In the genomic region with DNA sequence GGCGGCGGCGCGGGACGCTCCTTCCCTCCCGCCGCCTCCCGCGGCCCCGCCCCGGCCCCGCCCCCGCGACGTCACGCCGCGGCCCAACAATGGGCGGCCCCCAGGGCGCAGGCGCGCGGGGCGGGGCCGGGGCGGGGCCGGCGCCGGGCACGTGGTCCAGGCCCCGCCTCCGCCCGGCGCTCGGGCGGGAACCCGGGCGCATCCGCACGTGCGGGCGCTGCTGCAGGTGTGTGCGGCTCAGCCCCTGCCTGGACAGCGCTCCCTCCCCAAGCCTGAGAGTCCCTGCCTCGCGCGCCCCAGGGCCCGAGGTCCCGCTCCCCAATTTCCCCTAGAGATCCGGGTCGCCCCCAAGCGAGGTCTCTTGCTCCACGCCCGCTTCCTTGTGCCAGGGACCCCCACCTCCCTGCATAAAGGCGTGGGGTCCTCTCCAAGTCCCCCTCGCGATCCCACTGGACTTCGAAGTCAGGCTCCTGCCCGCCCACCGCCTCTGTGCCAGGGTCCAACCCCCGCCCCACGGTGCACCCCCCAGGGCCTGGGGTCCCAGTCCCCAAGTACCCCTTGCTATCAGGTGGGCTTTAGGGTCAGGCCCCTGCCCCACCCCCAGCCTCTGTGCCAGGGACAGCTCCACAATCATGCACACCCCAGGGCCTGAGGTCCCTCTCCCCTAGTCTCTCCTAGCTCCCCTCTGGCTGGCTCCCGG, we compare ENCODE assay signal across 1 cellular context.
TF ChIP-seq lines count a peak whose summit lies in the region.

TSS of gene MEX3D (minus strand) at position 6 of the 700 bp plus-strand sequence. CDS start 267 bp downstream, outside the sequence.

TF ChIP-seq in WTC11, 78 proteins besides CTCF, POLR2A, EP300 and RAD21 (continued from another document and continues in another):
- TF ChIP-seq STAT6 (CRISPR knock-in tag; conservative IDR thresholded peaks at IDR 0.05; ENCODE audit: low read depth), result no peak
- no peak for TF ChIP-seq ZNF512 (CRISPR knock-in tag; IDR thresholded peaks at IDR 0.05; ENCODE audit: borderline replicate concordance)
- TF ChIP-seq CBFB (CRISPR knock-in tag; IDR thresholded peaks at IDR 0.05; ENCODE audit: low read depth), result 0 out of 2 replicates have a peak, but pooled peaks have one; percentile 62
- peak; percentile 42 for TF ChIP-seq NFYB (CRISPR knock-in tag; conservative IDR thresholded peaks at IDR 0.05; ENCODE audit: low read depth)
- TF ChIP-seq, protein P1, sequence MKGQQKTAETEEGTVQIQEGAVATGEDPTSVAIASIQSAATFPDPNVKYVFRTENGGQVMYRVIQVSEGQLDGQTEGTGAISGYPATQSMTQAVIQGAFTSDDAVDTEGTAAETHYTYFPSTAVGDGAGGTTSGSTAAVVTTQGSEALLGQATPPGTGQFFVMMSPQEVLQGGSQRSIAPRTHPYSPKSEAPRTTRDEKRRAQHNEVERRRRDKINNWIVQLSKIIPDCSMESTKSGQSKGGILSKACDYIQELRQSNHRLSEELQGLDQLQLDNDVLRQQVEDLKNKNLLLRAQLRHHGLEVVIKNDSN (CRISPR knock-in tag; IDR thresholded peaks at IDR 0.05), result peak; percentile 88
- TF ChIP-seq SP1 (CRISPR knock-in tag; conservative IDR thresholded peaks at IDR 0.05), result peak; percentile 92
- TF ChIP-seq, protein P2, sequence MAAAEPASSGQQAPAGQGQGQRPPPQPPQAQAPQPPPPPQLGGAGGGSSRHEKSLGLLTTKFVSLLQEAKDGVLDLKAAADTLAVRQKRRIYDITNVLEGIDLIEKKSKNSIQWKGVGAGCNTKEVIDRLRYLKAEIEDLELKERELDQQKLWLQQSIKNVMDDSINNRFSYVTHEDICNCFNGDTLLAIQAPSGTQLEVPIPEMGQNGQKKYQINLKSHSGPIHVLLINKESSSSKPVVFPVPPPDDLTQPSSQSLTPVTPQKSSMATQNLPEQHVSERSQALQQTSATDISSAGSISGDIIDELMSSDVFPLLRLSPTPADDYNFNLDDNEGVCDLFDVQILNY (CRISPR knock-in tag; IDR thresholded peaks at IDR 0.05), result peak; percentile 97
- TF ChIP-seq ZNF416 (CRISPR knock-in tag; IDR thresholded peaks at IDR 0.05), result no peak
- TF ChIP-seq, protein P3, sequence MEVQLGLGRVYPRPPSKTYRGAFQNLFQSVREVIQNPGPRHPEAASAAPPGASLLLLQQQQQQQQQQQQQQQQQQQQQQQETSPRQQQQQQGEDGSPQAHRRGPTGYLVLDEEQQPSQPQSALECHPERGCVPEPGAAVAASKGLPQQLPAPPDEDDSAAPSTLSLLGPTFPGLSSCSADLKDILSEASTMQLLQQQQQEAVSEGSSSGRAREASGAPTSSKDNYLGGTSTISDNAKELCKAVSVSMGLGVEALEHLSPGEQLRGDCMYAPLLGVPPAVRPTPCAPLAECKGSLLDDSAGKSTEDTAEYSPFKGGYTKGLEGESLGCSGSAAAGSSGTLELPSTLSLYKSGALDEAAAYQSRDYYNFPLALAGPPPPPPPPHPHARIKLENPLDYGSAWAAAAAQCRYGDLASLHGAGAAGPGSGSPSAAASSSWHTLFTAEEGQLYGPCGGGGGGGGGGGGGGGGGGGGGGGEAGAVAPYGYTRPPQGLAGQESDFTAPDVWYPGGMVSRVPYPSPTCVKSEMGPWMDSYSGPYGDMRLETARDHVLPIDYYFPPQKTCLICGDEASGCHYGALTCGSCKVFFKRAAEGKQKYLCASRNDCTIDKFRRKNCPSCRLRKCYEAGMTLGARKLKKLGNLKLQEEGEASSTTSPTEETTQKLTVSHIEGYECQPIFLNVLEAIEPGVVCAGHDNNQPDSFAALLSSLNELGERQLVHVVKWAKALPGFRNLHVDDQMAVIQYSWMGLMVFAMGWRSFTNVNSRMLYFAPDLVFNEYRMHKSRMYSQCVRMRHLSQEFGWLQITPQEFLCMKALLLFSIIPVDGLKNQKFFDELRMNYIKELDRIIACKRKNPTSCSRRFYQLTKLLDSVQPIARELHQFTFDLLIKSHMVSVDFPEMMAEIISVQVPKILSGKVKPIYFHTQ (CRISPR knock-in tag; IDR thresholded peaks at IDR 0.05), result no peak
- peak; percentile 99 for TF ChIP-seq FOXP1 (CRISPR knock-in tag; IDR thresholded peaks at IDR 0.05; ENCODE audit: borderline replicate concordance)
- peak; percentile 95 for TF ChIP-seq TCF7 (CRISPR knock-in tag; IDR thresholded peaks at IDR 0.05; ENCODE audit: low read depth)
- no peak for TF ChIP-seq ZNF671 (CRISPR knock-in tag; IDR thresholded peaks at IDR 0.05)
- TF ChIP-seq, protein P4, sequence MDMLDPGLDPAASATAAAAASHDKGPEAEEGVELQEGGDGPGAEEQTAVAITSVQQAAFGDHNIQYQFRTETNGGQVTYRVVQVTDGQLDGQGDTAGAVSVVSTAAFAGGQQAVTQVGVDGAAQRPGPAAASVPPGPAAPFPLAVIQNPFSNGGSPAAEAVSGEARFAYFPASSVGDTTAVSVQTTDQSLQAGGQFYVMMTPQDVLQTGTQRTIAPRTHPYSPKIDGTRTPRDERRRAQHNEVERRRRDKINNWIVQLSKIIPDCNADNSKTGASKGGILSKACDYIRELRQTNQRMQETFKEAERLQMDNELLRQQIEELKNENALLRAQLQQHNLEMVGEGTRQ (CRISPR knock-in tag; IDR thresholded peaks at IDR 0.05), result peak; percentile 91
- TF ChIP-seq ZNF232 (CRISPR knock-in tag; IDR thresholded peaks at IDR 0.05), result peak; percentile 97
- no peak for TF ChIP-seq CDX4 (CRISPR knock-in tag; IDR thresholded peaks at IDR 0.05; ENCODE audit: borderline replicate concordance)
- peak; percentile 88 for TF ChIP-seq TEAD4 (CRISPR knock-in tag; IDR thresholded peaks at IDR 0.05)
- TF ChIP-seq SOX15 (CRISPR knock-in tag; IDR thresholded peaks at IDR 0.05), result no peak
- peak; percentile 92; the same call in 1 of the 2 replicates for TF ChIP-seq ELF4 (CRISPR knock-in tag; IDR thresholded peaks at IDR 0.05; ENCODE audit: low read depth)
- peak; percentile 95 for TF ChIP-seq SMAD3 (CRISPR knock-in tag; IDR thresholded peaks at IDR 0.05; ENCODE audit: borderline replicate concordance)
- TF ChIP-seq ZNF532 (CRISPR knock-in tag; IDR thresholded peaks at IDR 0.05; ENCODE audit: borderline replicate concordance), result no peak
- TF ChIP-seq EMX1 (CRISPR knock-in tag; IDR thresholded peaks at IDR 0.05), result no peak
- 0 out of 2 replicates have a peak, but pooled peaks have one; percentile 50 for TF ChIP-seq GABPB1 (CRISPR knock-in tag; IDR thresholded peaks at IDR 0.05)
- TF ChIP-seq, protein P5, sequence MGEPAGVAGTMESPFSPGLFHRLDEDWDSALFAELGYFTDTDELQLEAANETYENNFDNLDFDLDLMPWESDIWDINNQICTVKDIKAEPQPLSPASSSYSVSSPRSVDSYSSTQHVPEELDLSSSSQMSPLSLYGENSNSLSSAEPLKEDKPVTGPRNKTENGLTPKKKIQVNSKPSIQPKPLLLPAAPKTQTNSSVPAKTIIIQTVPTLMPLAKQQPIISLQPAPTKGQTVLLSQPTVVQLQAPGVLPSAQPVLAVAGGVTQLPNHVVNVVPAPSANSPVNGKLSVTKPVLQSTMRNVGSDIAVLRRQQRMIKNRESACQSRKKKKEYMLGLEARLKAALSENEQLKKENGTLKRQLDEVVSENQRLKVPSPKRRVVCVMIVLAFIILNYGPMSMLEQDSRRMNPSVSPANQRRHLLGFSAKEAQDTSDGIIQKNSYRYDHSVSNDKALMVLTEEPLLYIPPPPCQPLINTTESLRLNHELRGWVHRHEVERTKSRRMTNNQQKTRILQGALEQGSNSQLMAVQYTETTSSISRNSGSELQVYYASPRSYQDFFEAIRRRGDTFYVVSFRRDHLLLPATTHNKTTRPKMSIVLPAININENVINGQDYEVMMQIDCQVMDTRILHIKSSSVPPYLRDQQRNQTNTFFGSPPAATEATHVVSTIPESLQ (CRISPR knock-in tag; IDR thresholded peaks at IDR 0.05), result peak; percentile 55; the same call in 1 of the 2 replicates
- TF ChIP-seq, protein P6, sequence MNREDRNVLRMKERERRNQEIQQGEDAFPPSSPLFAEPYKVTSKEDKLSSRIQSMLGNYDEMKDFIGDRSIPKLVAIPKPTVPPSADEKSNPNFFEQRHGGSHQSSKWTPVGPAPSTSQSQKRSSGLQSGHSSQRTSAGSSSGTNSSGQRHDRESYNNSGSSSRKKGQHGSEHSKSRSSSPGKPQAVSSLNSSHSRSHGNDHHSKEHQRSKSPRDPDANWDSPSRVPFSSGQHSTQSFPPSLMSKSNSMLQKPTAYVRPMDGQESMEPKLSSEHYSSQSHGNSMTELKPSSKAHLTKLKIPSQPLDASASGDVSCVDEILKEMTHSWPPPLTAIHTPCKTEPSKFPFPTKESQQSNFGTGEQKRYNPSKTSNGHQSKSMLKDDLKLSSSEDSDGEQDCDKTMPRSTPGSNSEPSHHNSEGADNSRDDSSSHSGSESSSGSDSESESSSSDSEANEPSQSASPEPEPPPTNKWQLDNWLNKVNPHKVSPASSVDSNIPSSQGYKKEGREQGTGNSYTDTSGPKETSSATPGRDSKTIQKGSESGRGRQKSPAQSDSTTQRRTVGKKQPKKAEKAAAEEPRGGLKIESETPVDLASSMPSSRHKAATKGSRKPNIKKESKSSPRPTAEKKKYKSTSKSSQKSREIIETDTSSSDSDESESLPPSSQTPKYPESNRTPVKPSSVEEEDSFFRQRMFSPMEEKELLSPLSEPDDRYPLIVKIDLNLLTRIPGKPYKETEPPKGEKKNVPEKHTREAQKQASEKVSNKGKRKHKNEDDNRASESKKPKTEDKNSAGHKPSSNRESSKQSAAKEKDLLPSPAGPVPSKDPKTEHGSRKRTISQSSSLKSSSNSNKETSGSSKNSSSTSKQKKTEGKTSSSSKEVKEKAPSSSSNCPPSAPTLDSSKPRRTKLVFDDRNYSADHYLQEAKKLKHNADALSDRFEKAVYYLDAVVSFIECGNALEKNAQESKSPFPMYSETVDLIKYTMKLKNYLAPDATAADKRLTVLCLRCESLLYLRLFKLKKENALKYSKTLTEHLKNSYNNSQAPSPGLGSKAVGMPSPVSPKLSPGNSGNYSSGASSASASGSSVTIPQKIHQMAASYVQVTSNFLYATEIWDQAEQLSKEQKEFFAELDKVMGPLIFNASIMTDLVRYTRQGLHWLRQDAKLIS (CRISPR knock-in tag; IDR thresholded peaks at IDR 0.05; ENCODE audit: borderline replicate concordance), result no peak
- TF ChIP-seq ZNF263 (CRISPR knock-in tag; IDR thresholded peaks at IDR 0.05; ENCODE audit: low read depth), result peak; percentile 63; the same call in 1 of the 2 replicates
- TF ChIP-seq ZBTB21 (CRISPR knock-in tag; IDR thresholded peaks at IDR 0.05; ENCODE audit: borderline replicate concordance), result peak; percentile 53; the same call in 1 of the 2 replicates
